Comparison of ENCODE assay signal across 1 cellular context in genomic region chr7:134351424-134351823, GRCh38.
A peak's percentile ranks its signal among the peaks of the same experiment; 100 is the strongest.
TF ChIP-seq lines count a peak whose summit lies in the region.

No MANE protein-coding gene starts in this region.

TF ChIP-seq in GM12878, 131 proteins besides CTCF, POLR2A, EP300 and RAD21:
- TF ChIP-seq USF2 (IDR thresholded peaks at IDR 0.05; ENCODE audit: borderline replicate concordance, low read depth, low read length) (no peak), TCF7 (IDR thresholded peaks at IDR 0.05; ENCODE audit: borderline replicate concordance) (no peak), USF1 (IDR thresholded peaks at IDR 0.05; ENCODE audit: borderline replicate concordance, extremely low read length, insufficient read depth, low read depth, low read length) (peak; percentile 53)
